1 cellular context compared by ENCODE assay signal in genomic region chr19:46115396-46116109, GRCh38.
TF ChIP-seq lines count a peak whose summit lies in the region.

No MANE protein-coding gene starts in this region.

TF ChIP-seq in GM12878, 131 proteins besides CTCF, POLR2A, EP300 and RAD21 (continued from another document):
- TF ChIP-seq, protein P1, sequence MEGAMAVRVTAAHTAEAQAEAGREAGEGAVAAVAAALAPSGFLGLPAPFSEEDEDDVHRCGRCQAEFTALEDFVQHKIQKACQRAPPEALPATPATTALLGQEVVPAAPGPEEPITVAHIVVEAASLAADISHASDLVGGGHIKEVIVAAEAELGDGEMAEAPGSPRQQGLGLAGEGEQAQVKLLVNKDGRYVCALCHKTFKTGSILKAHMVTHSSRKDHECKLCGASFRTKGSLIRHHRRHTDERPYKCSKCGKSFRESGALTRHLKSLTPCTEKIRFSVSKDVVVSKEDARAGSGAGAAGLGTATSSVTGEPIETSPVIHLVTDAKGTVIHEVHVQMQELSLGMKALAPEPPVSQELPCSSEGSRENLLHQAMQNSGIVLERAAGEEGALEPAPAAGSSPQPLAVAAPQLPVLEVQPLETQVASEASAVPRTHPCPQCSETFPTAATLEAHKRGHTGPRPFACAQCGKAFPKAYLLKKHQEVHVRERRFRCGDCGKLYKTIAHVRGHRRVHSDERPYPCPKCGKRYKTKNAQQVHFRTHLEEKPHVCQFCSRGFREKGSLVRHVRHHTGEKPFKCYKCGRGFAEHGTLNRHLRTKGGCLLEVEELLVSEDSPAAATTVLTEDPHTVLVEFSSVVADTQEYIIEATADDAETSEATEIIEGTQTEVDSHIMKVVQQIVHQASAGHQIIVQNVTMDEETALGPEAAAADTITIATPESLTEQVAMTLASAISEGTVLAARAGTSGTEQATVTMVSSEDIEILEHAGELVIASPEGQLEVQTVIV (IDR thresholded peaks at IDR 0.05; ENCODE audit: borderline replicate concordance, partially characterized antibody) = no peak
- TF ChIP-seq CHD4 (IDR thresholded peaks at IDR 0.05) (no peak), TCF7 (IDR thresholded peaks at IDR 0.05; ENCODE audit: borderline replicate concordance) (no peak), E2F8 (IDR thresholded peaks at IDR 0.05; ENCODE audit: low read depth, partially characterized antibody) (no peak)
